In the genomic region with DNA sequence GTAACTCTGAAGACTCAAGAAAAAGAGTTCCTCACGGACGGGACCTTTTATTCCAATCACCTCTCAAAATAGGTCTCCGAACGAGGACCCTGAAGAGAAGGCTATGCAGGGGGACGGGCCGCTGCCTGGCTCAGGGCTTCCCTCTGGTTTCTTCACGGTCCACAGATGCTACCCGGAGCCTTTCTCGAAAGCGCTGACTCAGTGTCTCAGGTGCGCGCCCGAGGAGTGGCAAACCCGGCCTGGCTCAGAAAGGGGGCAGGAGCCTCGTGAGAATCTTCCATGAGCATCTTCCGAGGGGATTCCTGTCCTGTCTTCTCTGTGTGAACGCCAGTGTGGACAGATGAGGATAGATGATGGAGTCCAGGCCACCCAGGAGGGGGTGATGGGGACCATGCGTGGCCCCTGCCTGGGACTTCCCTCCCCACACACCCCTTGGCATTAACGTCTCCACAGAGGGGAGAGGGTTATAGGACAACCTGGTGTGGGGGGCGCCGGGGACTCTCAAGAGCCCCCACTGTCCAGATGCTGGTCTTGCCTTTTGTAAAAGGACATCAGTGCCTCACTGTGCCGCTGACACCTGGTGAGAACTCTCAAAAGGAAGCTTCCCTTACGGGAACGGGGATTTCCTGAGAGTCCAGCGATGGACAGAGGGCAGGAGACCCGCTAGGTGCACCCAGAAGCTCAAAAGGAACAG, we compare ENCODE assay signal across 11 cellular contexts. TPM values are rescaled to one million over a fixed set of nuclear protein-coding genes. Genes with fewer than 3 reads are reported as not detected.
DNase-seq lines count a peak whose midpoint lies in the region; ATAC-seq and TF ChIP-seq lines count a peak whose summit lies in the region.
"Had no signal": no experiment of that assay in that cellular context is flagged by ENCODE, and none has a peak within 500 bp of the region (broad histone marks: within the 10 kb centered on the region; RNA-seq: fewer than 3 reads in every experiment).

No MANE protein-coding gene starts in this region.

- H3K4me3 Mint-ChIP-seq in brain (peak overlapping the region in 1 of 5 experiments; percentile 61), neural progenitor cell (peak overlapping the region; percentile 64)
- H3K4me3 Mint-ChIP-seq: neural crest cell had no signal

- peaks cover 8% of the 10 kb centered on the region for H3K36me3 Mint-ChIP-seq in brain
- H3K36me3 Mint-ChIP-seq in neural progenitor cell, result peaks cover 8% of the 10 kb centered on the region

- peak overlapping the region; percentile 88 to 99 (median 95) for H3K4me2 ChIP-seq in BLaER1 treated with 17β-estradiol and CSF1 and Interleukin-3, amounts not matched to agents 10 nM and 100 nM
- H3K4me2 ChIP-seq in neural progenitor cell, result no peak overlapping the region

- H2AFZ ChIP-seq in neural progenitor cell (replicated peaks), result no peak overlapping the region

- H3K27me3 ChIP-seq in BLaER1 treated with 17β-estradiol and CSF1 and Interleukin-3, amounts not matched to agents 10 nM and 100 nM, result no peaks in the 10 kb centered on the region
- H3K27me3 ChIP-seq in HUES64 (ENCODE audit: insufficient read depth, low read length) (no peaks in the 10 kb centered on the region), neural progenitor cell (no peaks in the 10 kb centered on the region)
- H3K27me3 ChIP-seq: foreskin keratinocyte had no signal

- no peaks in the 10 kb centered on the region for H3K9me3 Mint-ChIP-seq in brain
- no peaks in the 10 kb centered on the region for H3K9me3 Mint-ChIP-seq in neural progenitor cell
- H3K9me3 Mint-ChIP-seq: neural crest cell had no signal

- peaks cover 46% of the 10 kb centered on the region for H3F3A ChIP-seq in neural progenitor cell (ENCODE audit: low read depth)

- H3K9ac ChIP-seq in BLaER1 treated with 17β-estradiol and CSF1 and Interleukin-3, amounts not matched to agents 10 nM and 100 nM, result peak overlapping the region; percentile 31 to 93 (median 87); a peak in 21 of 22 replicates
- no peak overlapping the region for H3K9ac ChIP-seq in HUES64 (ENCODE audit: low read depth, low read length)
- no peak overlapping the region for H3K9ac ChIP-seq in neural progenitor cell

- WGBS in HUES64, result 92% methylated on average over 26 of the region's 26 CpGs

- peaks cover 24 to 41% (median 32%) of the 10 kb centered on the region in 11 experiments; a peak in 21 of 22 replicates for H3K36me3 ChIP-seq in BLaER1 treated with 17β-estradiol and CSF1 and Interleukin-3, amounts not matched to agents 10 nM and 100 nM
- H3K36me3 ChIP-seq in HUES64 (ENCODE audit: insufficient read depth, low read length), result peaks cover 54% of the 10 kb centered on the region
- no peaks in the 10 kb centered on the region for H3K36me3 ChIP-seq in neural progenitor cell

- H3K27ac ChIP-seq in BLaER1 treated with 17β-estradiol and CSF1 and Interleukin-3, amounts not matched to agents 10 nM and 100 nM, result peak overlapping the region in 10 of 11 experiments; percentile 45 to 99 (median 94); a peak in 21 of 22 replicates
- H3K27ac ChIP-seq in HUES64 (ENCODE audit: low read depth, low read length), result 0 out of 2 replicates have a peak overlapping the region, but pooled peaks have one; percentile 25
- H3K27ac ChIP-seq in neural progenitor cell, result peak overlapping the region; percentile 6
- H3K27ac ChIP-seq: foreskin keratinocyte had no signal

- H3K4me1 ChIP-seq in BLaER1 treated with 17β-estradiol and CSF1 and Interleukin-3, amounts not matched to agents 10 nM and 100 nM, result peaks cover 78 to 95% (median 81%) of the 10 kb centered on the region in 10 experiments
- H3K4me1 ChIP-seq in HUES64 (ENCODE audit: insufficient read depth, low read length) (peaks cover 13% of the 10 kb centered on the region), neural progenitor cell (peaks cover 21% of the 10 kb centered on the region)

- H4K20me1 ChIP-seq in BLaER1 treated with 17β-estradiol and CSF1 and Interleukin-3, amounts not matched to agents 10 nM and 100 nM, result peaks cover 0 to 8% (median 0%) of the 10 kb centered on the region in 11 experiments; a peak in 4 of 22 replicates
- peaks cover 21% of the 10 kb centered on the region for H4K20me1 ChIP-seq in neural progenitor cell (ENCODE audit: low read depth)

- H3K9me3 ChIP-seq in BLaER1 treated with 17β-estradiol and CSF1 and Interleukin-3, amounts not matched to agents 10 nM and 100 nM (replicated peaks in 1 of 11), result no peaks in the 10 kb centered on the region
- H3K9me3 ChIP-seq in HUES64 (ENCODE audit: insufficient read depth, low read depth, low read length) (no peaks in the 10 kb centered on the region), neural progenitor cell (ENCODE audit: low read depth) (no peaks in the 10 kb centered on the region)

- ATAC-seq in GM21737 (IDR thresholded peaks at IDR 0.05; ENCODE audit: unreplicated experiment), result no peak
- ATAC-seq: foreskin keratinocyte had no signal

- H3K4me1 Mint-ChIP-seq in brain (peaks cover 40% of the 10 kb centered on the region), neural progenitor cell (peaks cover 28% of the 10 kb centered on the region)

- H3K27ac Mint-ChIP-seq in brain (peak overlapping the region; percentile 78 to 100 (median 99)), neural progenitor cell (no peak overlapping the region)

- peak overlapping the region in 9 of 10 experiments; percentile 4 to 65 (median 48); a peak in 15 of 20 replicates for H3K4me3 ChIP-seq in BLaER1 treated with 17β-estradiol and CSF1 and Interleukin-3, amounts not matched to agents 10 nM and 100 nM
- H3K4me3 ChIP-seq in HUES64 (ENCODE audit: low read length) (no peak overlapping the region), neural progenitor cell (no peak overlapping the region)

- H3K27me3 Mint-ChIP-seq in brain (no peaks in the 10 kb centered on the region), neural progenitor cell (ENCODE audit: insufficient read depth, low read depth) (no peaks in the 10 kb centered on the region)

- H3K79me2 ChIP-seq in neural progenitor cell (ENCODE audit: low read depth), result no peaks in the 10 kb centered on the region

- DNase-seq in neural progenitor cell (ENCODE audit: low spot score) (no peak), kidney tubule cell (ENCODE audit: low spot score) (no peak), NCI-H748 (lab: John Stamatoyannopoulos, UW; ENCODE audit: unreplicated experiment) (no peak)
- no peak for DNase-seq in central memory CD4-positive, alpha-beta T cell
- DNase-seq: activated gamma-delta T cell, foreskin keratinocyte had no signal

- TF ChIP-seq CTCF in brain (conservative IDR thresholded peaks at IDR 0.05), result no peak
- TF ChIP-seq CTCF in neural progenitor cell (IDR thresholded peaks at IDR 0.05), result no peak

RNA-seq across cellular contexts. Expression of a gene that starts 16.5 kb away (rescaled TPM):
- 248 TPM for polyA plus RNA-seq in HUES64 (2013, experiment 1 of 2)
- 269 TPM for polyA plus RNA-seq in HUES64 (2013, experiment 2 of 2)
- polyA plus RNA-seq in brain (ENCODE audit: insufficient read depth, low read depth, low replicate concordance), result 231 TPM
- 440 and 768 TPM in 2 replicates for total RNA-seq in neural progenitor cell (ENCODE audit: low replicate concordance)

RNA-seq across cellular contexts. Expression of a gene that starts 24.9 kb away (rescaled TPM):
- 93.0 TPM for polyA plus RNA-seq in HUES64 (2013, experiment 1 of 2)
- polyA plus RNA-seq in HUES64 (2013, experiment 2 of 2), result 114 TPM
- 159 TPM for polyA plus RNA-seq in brain (ENCODE audit: insufficient read depth, low read depth, low replicate concordance)
- 51.7 and 107 TPM in 2 replicates for total RNA-seq in neural progenitor cell (ENCODE audit: low replicate concordance)

RNA-seq across cellular contexts. Expression of a gene that starts 32.1 kb away (rescaled TPM):
- 0.20 TPM for polyA plus RNA-seq in HUES64 (2013, experiment 1 of 2)
- 0.38 TPM for polyA plus RNA-seq in HUES64 (2013, experiment 2 of 2)
- polyA plus RNA-seq in brain (ENCODE audit: insufficient read depth, low read depth, low replicate concordance), result 7.6 TPM
- total RNA-seq in neural progenitor cell (ENCODE audit: low replicate concordance), result 0.11 and 1.4 TPM in 2 replicates
- polyA plus RNA-seq: foreskin keratinocyte had no signal

RNA-seq across cellular contexts. Expression of a gene that starts 34.0 kb away (rescaled TPM):
- 12.6 TPM for polyA plus RNA-seq in HUES64 (2013, experiment 1 of 2)
- 15.8 TPM for polyA plus RNA-seq in HUES64 (2013, experiment 2 of 2)
- 30.4 TPM for polyA plus RNA-seq in brain (ENCODE audit: insufficient read depth, low read depth, low replicate concordance)
- total RNA-seq in neural progenitor cell (ENCODE audit: low replicate concordance), result 2.1 and 5.7 TPM in 2 replicates

Comparison
In these comparisons a context has a peak if more than half of its experiments do, and no peak if none do; other contexts are left out.
1. H3K27ac ChIP-seq: peak in every context shown above with its lines; median percentile 94 in BLaER1 treated with 17β-estradiol and CSF1 and Interleukin-3, amounts not matched to agents 10 nM and 100 nM; 25 in HUES64; 6 in neural progenitor cell.
2. H3K4me3 ChIP-seq: peak in BLaER1 treated with 17β-estradiol and CSF1 and Interleukin-3, amounts not matched to agents 10 nM and 100 nM (9 of 10); none in HUES64 (single experiment) and neural progenitor cell (single experiment).
3. H3K9ac ChIP-seq: peak in BLaER1 treated with 17β-estradiol and CSF1 and Interleukin-3, amounts not matched to agents 10 nM and 100 nM (11 of 11); none in HUES64 (single experiment) and neural progenitor cell (single experiment).